10 cellular contexts compared by ENCODE assay signal in the genomic region with DNA sequence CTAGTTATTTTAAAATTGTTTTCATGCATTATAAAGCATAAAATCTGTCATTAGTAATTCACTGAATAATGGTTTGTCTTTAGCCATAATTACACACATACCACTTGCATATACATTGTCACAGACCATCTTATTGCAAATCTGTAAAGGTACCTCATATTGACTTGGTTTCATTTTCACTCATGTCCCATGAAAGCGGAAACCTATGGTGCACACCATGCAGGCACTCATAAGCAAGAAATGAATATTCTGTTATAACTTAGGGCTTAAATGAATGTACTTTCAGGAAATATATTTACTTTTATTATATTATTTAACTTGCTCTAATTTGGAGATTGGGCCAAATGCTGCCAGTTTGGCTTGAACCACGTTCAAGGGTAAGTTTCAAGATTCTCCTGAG. TPM values are rescaled to one million over a fixed set of nuclear protein-coding genes. Genes with fewer than 3 reads are reported as not detected.
DNase-seq lines count a peak whose midpoint lies in the region; ATAC-seq and TF ChIP-seq lines count a peak whose summit lies in the region.
"Had no signal": no experiment of that assay in that cellular context is flagged by ENCODE, and none has a peak within 500 bp of the region (broad histone marks: within the 10 kb centered on the region; RNA-seq: fewer than 3 reads in every experiment).

No MANE protein-coding gene starts in this region.

- H3K9me3 Mint-ChIP-seq in activated naive CD4-positive, alpha-beta T cell treated with anti-CD3 and anti-CD28 coated beads, Interleukin-2, amount 10 ng/mL, durations not matched to agents 7 days and 5 days = peaks cover 10% of the 10 kb centered on the region

- DNase-seq in GM13976 (ENCODE audit: low spot score) (peak; percentile 52), islet precursor cell (no peak), mesendoderm (no peak), SHP77 (lab: John Stamatoyannopoulos, UW) (no peak)
- DNase-seq in activated naive CD4-positive, alpha-beta T cell treated with anti-CD3 and anti-CD28 coated beads, Interleukin-2, amount 10 ng/mL, durations not matched to agents 7 days and 5 days = peak; percentile 53
- no peak for DNase-seq in effector CD8-positive, alpha-beta T cell (lab: John Stamatoyannopoulos, UW)
- DNase-seq: NCI-H1092 had no signal

- H2BK15ac ChIP-seq in mesendoderm (replicated peaks; ENCODE audit: low read depth) = no peak overlapping the region

- H3K9ac ChIP-seq in mesendoderm (ENCODE audit: low read length) = no peak overlapping the region

- H3K18ac ChIP-seq in mesendoderm (ENCODE audit: low read length) = no peak overlapping the region

- no peaks in the 10 kb centered on the region for H3K79me1 ChIP-seq in mesendoderm (ENCODE audit: low read length)

- H3K27me3 ChIP-seq in mesendoderm (ENCODE audit: insufficient read depth, low read length, poor library complexity) = no peaks in the 10 kb centered on the region

- H4K5ac ChIP-seq in mesendoderm (ENCODE audit: low read length) = no peak overlapping the region

- H4K8ac ChIP-seq in mesendoderm (ENCODE audit: low read depth, low read length) = no peak overlapping the region

- ATAC-seq in GM19452 (IDR thresholded peaks at IDR 0.05; ENCODE audit: unreplicated experiment) = peak; percentile 99
- ATAC-seq in HG03097 (IDR thresholded peaks at IDR 0.05; ENCODE audit: low FRiP score, unreplicated experiment) = peak; percentile 98

- no peaks in the 10 kb centered on the region for H3K36me3 ChIP-seq in mesendoderm (ENCODE audit: control insufficient read depth, insufficient read depth, low read length)

- H3K56ac ChIP-seq in mesendoderm (ENCODE audit: low read length) = no peak overlapping the region

- H3K4me3 ChIP-seq in mesendoderm (ENCODE audit: low read length) = no peak overlapping the region
- H3K4me3 ChIP-seq: lung had no signal

- no peak overlapping the region for H3K27ac ChIP-seq in mesendoderm (ENCODE audit: low read depth, low read length)

- no peak overlapping the region for H3K4me2 ChIP-seq in mesendoderm (ENCODE audit: low read length)

- H3K79me2 ChIP-seq in mesendoderm (ENCODE audit: control insufficient read depth, insufficient read depth, low read length) = no peaks in the 10 kb centered on the region

- H3K23ac ChIP-seq in mesendoderm (ENCODE audit: low read length) = no peak overlapping the region

- in situ Hi-C loops in GM13976 (cut with MboI; ENCODE audit: low sequenced_read_pairs, unreplicated experiment) = no loop called here

- CTCF ChIA-PET in activated naive CD4-positive, alpha-beta T cell treated with anti-CD3 and anti-CD28 coated beads, Interleukin-2, amount 10 ng/mL, durations not matched to agents 7 days and 5 days (lab: Charles Lee) = interaction anchor here (1.0 to 1.9 kb wide), 3 partner anchors 9 to 34 kb away, joined by 3 to 4 read pairs (median 3); no protein-coding TSS in a partner anchor

- H3K4me1 ChIP-seq in mesendoderm (ENCODE audit: control insufficient read depth, low read depth, low read length) = no peaks in the 10 kb centered on the region

- H3K4me3 Mint-ChIP-seq in activated naive CD4-positive, alpha-beta T cell treated with anti-CD3 and anti-CD28 coated beads, Interleukin-2, amount 10 ng/mL, durations not matched to agents 7 days and 5 days = peak overlapping the region; percentile 37

- no peak overlapping the region for H3K4ac ChIP-seq in mesendoderm (ENCODE audit: low read depth, low read length)

- TF ChIP-seq CTCF in GM13976 (IDR thresholded peaks at IDR 0.05; ENCODE audit: borderline replicate concordance, control extremely low read depth, extremely low read depth, insufficient read depth, missing control alignments) = no peak

- H2BK120ac ChIP-seq in mesendoderm (ENCODE audit: low read depth, low read length) = no peak overlapping the region

- WGBS in mesendoderm (ENCODE audit: extremely low coverage, insufficient coverage, low lambda C conversion rate) = no CpG with 5 or more reads among the region's 2 CpGs

- H2AK5ac ChIP-seq in mesendoderm (ENCODE audit: low read length) = no peak overlapping the region

- no peaks in the 10 kb centered on the region for H3K27me3 Mint-ChIP-seq in activated naive CD4-positive, alpha-beta T cell treated with anti-CD3 and anti-CD28 coated beads, Interleukin-2, amount 10 ng/mL, durations not matched to agents 7 days and 5 days

- peaks cover 47% of the 10 kb centered on the region for H3K4me1 Mint-ChIP-seq in activated naive CD4-positive, alpha-beta T cell treated with anti-CD3 and anti-CD28 coated beads, Interleukin-2, amount 10 ng/mL, durations not matched to agents 7 days and 5 days

- H2BK5ac ChIP-seq in mesendoderm (ENCODE audit: low read length) = no peak overlapping the region

- H3K27ac Mint-ChIP-seq in activated naive CD4-positive, alpha-beta T cell treated with anti-CD3 and anti-CD28 coated beads, Interleukin-2, amount 10 ng/mL, durations not matched to agents 7 days and 5 days = peak overlapping the region; percentile 88

- H3K36me3 Mint-ChIP-seq in activated naive CD4-positive, alpha-beta T cell treated with anti-CD3 and anti-CD28 coated beads, Interleukin-2, amount 10 ng/mL, durations not matched to agents 7 days and 5 days = peaks cover 15% of the 10 kb centered on the region

RNA-seq across cellular contexts. Expression of a gene that starts 29.2 kb away (rescaled TPM):
- polyA plus RNA-seq in mesendoderm (2013, experiment 1 of 2) = 5.2 TPM
- 5.8 TPM for polyA plus RNA-seq in mesendoderm (2013, experiment 2 of 2)

Comparison
In these comparisons a context has a peak if more than half of its experiments do, and no peak if none do; other contexts are left out.
1. DNase-seq: peak in GM13976 (single experiment) and activated naive CD4-positive, alpha-beta T cell treated with anti-CD3 and anti-CD28 coated beads, Interleukin-2, amount 10 ng/mL, durations not matched to agents 7 days and 5 days (single experiment); none in islet precursor cell (single experiment), effector CD8-positive, alpha-beta T cell (single experiment), mesendoderm (single experiment) and SHP77 (0 of 2).